Comparison of ENCODE assay signal across 8 cellular contexts in the genomic region with DNA sequence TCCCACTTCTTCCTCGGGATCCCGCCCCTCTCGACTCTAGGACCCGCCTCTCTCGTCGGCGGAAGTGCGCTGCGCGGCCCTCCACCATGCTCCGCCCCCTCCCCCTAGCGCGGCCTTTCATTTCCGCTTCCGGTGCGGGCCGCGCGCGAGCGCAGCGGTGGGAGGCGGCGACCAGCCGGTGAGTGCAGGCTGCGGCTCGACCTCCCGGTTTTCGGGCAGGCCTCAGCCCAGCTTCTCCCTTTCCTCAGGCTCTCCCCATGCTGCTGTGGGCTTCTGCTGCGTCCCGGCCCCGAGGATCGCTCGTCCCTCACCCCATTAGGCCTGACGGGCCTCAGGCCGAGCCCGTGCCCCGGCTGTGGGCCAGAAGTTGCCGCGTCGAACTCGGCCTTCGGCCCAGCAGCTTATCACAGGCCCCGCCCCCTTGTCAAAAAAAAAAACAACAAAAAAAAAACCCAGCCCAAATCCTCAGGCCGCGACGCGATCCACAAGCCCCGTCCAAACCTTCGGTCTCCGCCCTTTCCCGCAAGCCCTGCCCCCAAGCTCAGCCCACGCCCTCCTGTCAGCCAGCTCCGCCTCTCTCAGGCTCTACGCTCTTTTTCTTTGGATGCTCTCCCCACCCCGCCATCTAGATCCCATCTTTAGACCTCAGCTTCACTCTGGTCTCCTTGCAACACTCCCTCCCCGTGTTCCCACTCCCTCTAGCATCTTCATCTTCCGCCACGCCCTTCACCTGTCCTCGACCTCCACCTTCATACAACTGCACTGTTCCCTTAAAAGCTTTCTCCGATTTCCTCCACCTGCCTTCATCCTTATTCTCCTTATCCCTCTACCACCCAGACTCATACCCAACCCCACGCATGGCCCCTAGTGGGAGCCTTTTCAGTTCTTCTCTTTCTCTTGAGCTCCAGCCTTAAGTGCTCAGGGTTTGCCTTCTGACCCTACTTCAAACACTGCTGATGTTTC. TPM values are rescaled to one million over a fixed set of nuclear protein-coding genes. Genes with fewer than 3 reads are reported as not detected.
A peak's percentile ranks its signal among the peaks of the same experiment; 100 is the strongest.
DNase-seq lines count a peak whose midpoint lies in the region; ATAC-seq and TF ChIP-seq lines count a peak whose summit lies in the region.

A gene with protein sequence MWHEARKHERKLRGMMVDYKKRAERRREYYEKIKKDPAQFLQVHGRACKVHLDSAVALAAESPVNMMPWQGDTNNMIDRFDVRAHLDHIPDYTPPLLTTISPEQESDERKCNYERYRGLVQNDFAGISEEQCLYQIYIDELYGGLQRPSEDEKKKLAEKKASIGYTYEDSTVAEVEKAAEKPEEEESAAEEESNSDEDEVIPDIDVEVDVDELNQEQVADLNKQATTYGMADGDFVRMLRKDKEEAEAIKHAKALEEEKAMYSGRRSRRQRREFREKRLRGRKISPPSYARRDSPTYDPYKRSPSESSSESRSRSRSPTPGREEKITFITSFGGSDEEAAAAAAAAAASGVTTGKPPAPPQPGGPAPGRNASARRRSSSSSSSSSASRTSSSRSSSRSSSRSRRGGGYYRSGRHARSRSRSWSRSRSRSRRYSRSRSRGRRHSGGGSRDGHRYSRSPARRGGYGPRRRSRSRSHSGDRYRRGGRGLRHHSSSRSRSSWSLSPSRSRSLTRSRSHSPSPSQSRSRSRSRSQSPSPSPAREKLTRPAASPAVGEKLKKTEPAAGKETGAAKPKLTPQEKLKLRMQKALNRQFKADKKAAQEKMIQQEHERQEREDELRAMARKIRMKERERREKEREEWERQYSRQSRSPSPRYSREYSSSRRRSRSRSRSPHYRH (plus strand): TSS at position 115 of the 963 bp plus-strand sequence. CDS start 1,168 bp downstream, outside the sequence.

- H3K27me3 Mint-ChIP-seq in Caco-2 (ENCODE audit: insufficient read depth, unreplicated experiment) = no peaks in the 10 kb centered on the region

- no peaks in the 10 kb centered on the region for H3K27me3 ChIP-seq in Caco-2 (replicated peaks; ENCODE audit: control insufficient read depth, insufficient read depth, low read length)
- no peaks in the 10 kb centered on the region for H3K27me3 ChIP-seq in HUES64 (ENCODE audit: insufficient read depth, low read length)
- H3K27me3 ChIP-seq in OCI-LY3 (ENCODE audit: low read depth, low read length) = no peaks in the 10 kb centered on the region
- H3K27me3 ChIP-seq in mucosa of rectum (ENCODE audit: control insufficient read depth in 2 of 2, insufficient read depth in 2 of 2, low read length in 2 of 2) = no peaks in the 10 kb centered on the region

- H3K4me3 ChIP-seq in Caco-2 (ENCODE audit: low read depth, low read length) (peak within 1 kb of the TSS; percentile 55), HUES64 (ENCODE audit: low read length) (peak within 1 kb of the TSS; percentile 96), OCI-LY3 (ENCODE audit: low read length) (peak within 1 kb of the TSS; percentile 89), mucosa of rectum (ENCODE audit: low read length in 2 of 2) (peak within 1 kb of the TSS; percentile 82 to 86)

- peaks cover 42% of the 10 kb centered on the region for H3K36me3 Mint-ChIP-seq in Caco-2 (ENCODE audit: insufficient read depth, unreplicated experiment)

- TF ChIP-seq CTCF in Caco-2 (IDR thresholded peaks at IDR 0.05; ENCODE audit: insufficient read depth in 1 of 2, low read depth in 1 of 2, low read length in 1 of 2, severe bottlenecking in 1 of 2, unreplicated experiment in 1 of 2) (no peak), OCI-LY3 (IDR thresholded peaks at IDR 0.05; ENCODE audit: low read depth, low read length) (no peak)

- H3K4me3 Mint-ChIP-seq in Caco-2 (ENCODE audit: unreplicated experiment) = peak within 1 kb of the TSS; percentile 87

- peak within 1 kb of the TSS; percentile 92 for H3K4me2 ChIP-seq in OCI-LY3 (ENCODE audit: low read length)

- H3K36me3 ChIP-seq in Caco-2 (ENCODE audit: control insufficient read depth, insufficient read depth, low read length) (peaks cover 7% of the 10 kb centered on the region), HUES64 (ENCODE audit: insufficient read depth, low read length) (peaks cover 55% of the 10 kb centered on the region), OCI-LY3 (replicated peaks; ENCODE audit: low read depth, low read length) (peaks cover 54% of the 10 kb centered on the region), mucosa of rectum (ENCODE audit: control insufficient read depth in 2 of 2, insufficient read depth in 2 of 2, low read length in 2 of 2) (peaks cover 33 to 48% of the 10 kb centered on the region in 2 donors)

- H3K27ac ChIP-seq in HUES64 (ENCODE audit: low read depth, low read length) (peak within 1 kb of the TSS; percentile 89; the same call in 1 of the 2 replicates), OCI-LY3 (ENCODE audit: low read length) (peak within 1 kb of the TSS; percentile 77), epithelial cell of prostate (peak within 1 kb of the TSS; percentile 89), mucosa of rectum (ENCODE audit: low read depth in 2 of 2, low read length in 2 of 2) (peak within 1 kb of the TSS; percentile 98 to 99)

- ATAC-seq in GM21390 (IDR thresholded peaks at IDR 0.05; ENCODE audit: unreplicated experiment) = peak; percentile 93

- intact Hi-C loops in Caco-2 (cut with micrococcal nuclease; ENCODE audit: unreplicated experiment) = loop anchor here (2.0 kb wide), 1 partner anchor 38 kb away; a partner anchor contains a TSS

- no TSS peak for BruUV-seq in Caco-2 (replicated peaks; lab: Mats Ljungman, UMichigan)

- POLR2A ChIA-PET in Caco-2 (lab: Charles Lee) = interaction anchor here (0.6 to 1.7 kb wide), 11 partner anchors 8 to 331 kb away, joined by 3 to 11 read pairs (median 5); a partner anchor contains a TSS

- WGBS in HUES64 = 3% methylated on average over 62 of the region's 62 CpGs

- no peak within 1 kb of the TSS for H2AFZ ChIP-seq in OCI-LY3 (ENCODE audit: low read depth, low read length)

- H3K9ac ChIP-seq in HUES64 (ENCODE audit: low read depth, low read length) (peak within 1 kb of the TSS; percentile 87), OCI-LY3 (ENCODE audit: low read length) (peak within 1 kb of the TSS; percentile 91), mucosa of rectum (ENCODE audit: low read depth in 1 of 2, low read length in 2 of 2) (peak within 1 kb of the TSS; percentile 96 to 97)

- H4K20me1 ChIP-seq in OCI-LY3 (ENCODE audit: insufficient read depth, low read length) = peaks cover 21% of the 10 kb centered on the region

- peak within 1 kb of the TSS; percentile 77 for H3K27ac Mint-ChIP-seq in Caco-2 (ENCODE audit: unreplicated experiment)

- peaks cover 9% of the 10 kb centered on the region for H3K4me1 Mint-ChIP-seq in Caco-2 (ENCODE audit: low read depth, unreplicated experiment)

- peaks cover 9% of the 10 kb centered on the region; the same call in 1 of the 2 replicates for H3K4me1 ChIP-seq in Caco-2
- no peaks in the 10 kb centered on the region for H3K4me1 ChIP-seq in HUES64 (ENCODE audit: insufficient read depth, low read length)
- peaks cover 12% of the 10 kb centered on the region for H3K4me1 ChIP-seq in OCI-LY3 (ENCODE audit: low read length)
- H3K4me1 ChIP-seq in mucosa of rectum (ENCODE audit: control insufficient read depth in 2 of 2, insufficient read depth in 2 of 2, low read length in 2 of 2) = peaks cover 12 to 18% of the 10 kb centered on the region in 2 donors

- no peaks in the 10 kb centered on the region for H3K9me3 Mint-ChIP-seq in Caco-2 (ENCODE audit: unreplicated experiment)

- DNase-seq in Caco-2 (peak; percentile 91 to 94), activated T-cell treated with anti-CD3 and anti-CD28 coated beads for 4 hours (peak; percentile 86), epithelial cell of prostate (ENCODE audit: low read depth, low spot score) (no peak)
- peak; percentile 73 to 75 for DNase-seq in stimulated activated CD8-positive, alpha-beta memory T cell treated with anti-CD3 and anti-CD28 coated beads, Interleukin-4, amount 100 ng/mL, for 4 hours (ENCODE audit: low read depth in 2 of 2, low spot score in 1 of 2)

- H3K9me3 ChIP-seq in Caco-2 (no peaks in the 10 kb centered on the region), HUES64 (ENCODE audit: insufficient read depth, low read depth, low read length) (no peaks in the 10 kb centered on the region), OCI-LY3 (ENCODE audit: insufficient read depth, low read length) (no peaks in the 10 kb centered on the region), mucosa of rectum (ENCODE audit: control insufficient read depth in 2 of 2, low read length in 2 of 2) (no peaks in the 10 kb centered on the region)

- CTCF ChIA-PET in Caco-2 (lab: Charles Lee) = interaction anchor here (0.7 to 2.4 kb wide), 12 partner anchors 19 to 491 kb away, joined by 3 to 23 read pairs (median 4); no protein-coding TSS in a partner anchor

- H3K79me2 ChIP-seq in OCI-LY3 (ENCODE audit: low read length) = peaks cover 40% of the 10 kb centered on the region

RNA-seq across cellular contexts. Expression of the gene that starts here (rescaled TPM):
- 104 and 111 TPM in 2 replicates for total RNA-seq in Caco-2 (2022)
- polyA plus RNA-seq in HUES64 (2013, experiment 1 of 2) = 37.6 TPM
- polyA plus RNA-seq in HUES64 (2013, experiment 2 of 2) = 32.8 TPM
